ENCODE assay signal across 1 cellular context in the genomic region with DNA sequence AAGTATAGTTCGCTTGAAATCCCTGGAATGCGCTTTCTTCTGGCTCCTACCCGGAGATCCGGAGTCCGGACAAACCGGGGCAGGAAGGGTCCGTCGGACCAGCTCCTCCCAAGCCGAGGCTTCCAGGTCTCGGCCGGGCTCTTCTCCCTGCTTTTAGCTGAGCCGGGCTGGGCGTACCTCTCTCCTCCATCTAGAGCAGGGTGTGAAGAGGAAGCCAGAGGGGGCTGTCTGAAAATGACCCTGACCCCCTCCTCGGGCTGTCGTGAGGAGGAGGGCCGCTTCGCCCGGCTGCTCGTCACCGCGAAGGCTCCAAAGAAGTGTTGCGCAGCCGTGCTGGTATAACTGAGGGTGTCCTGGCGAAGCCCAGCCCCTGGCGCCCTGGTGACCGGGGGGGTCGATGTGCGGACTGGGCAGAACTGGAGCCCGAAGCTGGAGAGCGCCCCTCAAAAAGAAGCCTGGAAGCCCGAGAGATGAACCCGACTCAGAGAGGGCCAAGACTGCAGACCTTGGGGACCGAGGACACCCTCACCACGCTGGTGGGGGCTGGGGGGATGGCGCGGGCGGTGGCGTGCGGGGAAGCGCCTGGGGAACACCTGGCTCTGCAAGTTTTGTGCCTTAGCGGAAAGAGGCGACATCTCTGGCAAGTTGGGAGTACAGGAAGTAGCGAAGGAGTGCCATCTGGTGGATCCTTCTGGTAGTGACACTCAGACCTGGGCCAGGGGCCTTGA.
A peak's percentile ranks its signal among the peaks of the same experiment; 100 is the strongest.
TF ChIP-seq lines count a peak whose summit lies in the region.

No MANE protein-coding gene starts in this region.

TF ChIP-seq in SK-N-SH, 30 proteins besides CTCF, POLR2A, EP300 and RAD21 (continued from another document):
- TF ChIP-seq, protein P1, sequence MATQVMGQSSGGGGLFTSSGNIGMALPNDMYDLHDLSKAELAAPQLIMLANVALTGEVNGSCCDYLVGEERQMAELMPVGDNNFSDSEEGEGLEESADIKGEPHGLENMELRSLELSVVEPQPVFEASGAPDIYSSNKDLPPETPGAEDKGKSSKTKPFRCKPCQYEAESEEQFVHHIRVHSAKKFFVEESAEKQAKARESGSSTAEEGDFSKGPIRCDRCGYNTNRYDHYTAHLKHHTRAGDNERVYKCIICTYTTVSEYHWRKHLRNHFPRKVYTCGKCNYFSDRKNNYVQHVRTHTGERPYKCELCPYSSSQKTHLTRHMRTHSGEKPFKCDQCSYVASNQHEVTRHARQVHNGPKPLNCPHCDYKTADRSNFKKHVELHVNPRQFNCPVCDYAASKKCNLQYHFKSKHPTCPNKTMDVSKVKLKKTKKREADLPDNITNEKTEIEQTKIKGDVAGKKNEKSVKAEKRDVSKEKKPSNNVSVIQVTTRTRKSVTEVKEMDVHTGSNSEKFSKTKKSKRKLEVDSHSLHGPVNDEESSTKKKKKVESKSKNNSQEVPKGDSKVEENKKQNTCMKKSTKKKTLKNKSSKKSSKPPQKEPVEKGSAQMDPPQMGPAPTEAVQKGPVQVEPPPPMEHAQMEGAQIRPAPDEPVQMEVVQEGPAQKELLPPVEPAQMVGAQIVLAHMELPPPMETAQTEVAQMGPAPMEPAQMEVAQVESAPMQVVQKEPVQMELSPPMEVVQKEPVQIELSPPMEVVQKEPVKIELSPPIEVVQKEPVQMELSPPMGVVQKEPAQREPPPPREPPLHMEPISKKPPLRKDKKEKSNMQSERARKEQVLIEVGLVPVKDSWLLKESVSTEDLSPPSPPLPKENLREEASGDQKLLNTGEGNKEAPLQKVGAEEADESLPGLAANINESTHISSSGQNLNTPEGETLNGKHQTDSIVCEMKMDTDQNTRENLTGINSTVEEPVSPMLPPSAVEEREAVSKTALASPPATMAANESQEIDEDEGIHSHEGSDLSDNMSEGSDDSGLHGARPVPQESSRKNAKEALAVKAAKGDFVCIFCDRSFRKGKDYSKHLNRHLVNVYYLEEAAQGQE (IDR thresholded peaks at IDR 0.05; ENCODE audit: low read depth, low read length): 0 out of 2 replicates have a peak, but pooled peaks have one; percentile 22
- peak; percentile 42; the same call in 1 of the 2 replicates for TF ChIP-seq TCF12 (IDR thresholded peaks at IDR 0.05)
- TF ChIP-seq FOSL2 (IDR thresholded peaks at IDR 0.05; ENCODE audit: borderline replicate concordance, low read depth): no peak
- no peak for TF ChIP-seq FOXJ3 (CRISPR knock-in tag; IDR thresholded peaks at IDR 0.05)
- TF ChIP-seq SMC3 (IDR thresholded peaks at IDR 0.05; ENCODE audit: low read depth, low read length): peak; percentile 96
- TF ChIP-seq CHD2 (IDR thresholded peaks at IDR 0.05; ENCODE audit: low read length, partially characterized antibody): peak; percentile 57
- TF ChIP-seq GATA2 (CRISPR knock-in tag; IDR thresholded peaks at IDR 0.05): no peak
- TF ChIP-seq, protein P2, sequence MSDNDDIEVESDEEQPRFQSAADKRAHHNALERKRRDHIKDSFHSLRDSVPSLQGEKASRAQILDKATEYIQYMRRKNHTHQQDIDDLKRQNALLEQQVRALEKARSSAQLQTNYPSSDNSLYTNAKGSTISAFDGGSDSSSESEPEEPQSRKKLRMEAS (IDR thresholded peaks at IDR 0.05; ENCODE audit: low read depth): peak; percentile 50; the same call in 1 of the 2 replicates
